In the genomic region with DNA sequence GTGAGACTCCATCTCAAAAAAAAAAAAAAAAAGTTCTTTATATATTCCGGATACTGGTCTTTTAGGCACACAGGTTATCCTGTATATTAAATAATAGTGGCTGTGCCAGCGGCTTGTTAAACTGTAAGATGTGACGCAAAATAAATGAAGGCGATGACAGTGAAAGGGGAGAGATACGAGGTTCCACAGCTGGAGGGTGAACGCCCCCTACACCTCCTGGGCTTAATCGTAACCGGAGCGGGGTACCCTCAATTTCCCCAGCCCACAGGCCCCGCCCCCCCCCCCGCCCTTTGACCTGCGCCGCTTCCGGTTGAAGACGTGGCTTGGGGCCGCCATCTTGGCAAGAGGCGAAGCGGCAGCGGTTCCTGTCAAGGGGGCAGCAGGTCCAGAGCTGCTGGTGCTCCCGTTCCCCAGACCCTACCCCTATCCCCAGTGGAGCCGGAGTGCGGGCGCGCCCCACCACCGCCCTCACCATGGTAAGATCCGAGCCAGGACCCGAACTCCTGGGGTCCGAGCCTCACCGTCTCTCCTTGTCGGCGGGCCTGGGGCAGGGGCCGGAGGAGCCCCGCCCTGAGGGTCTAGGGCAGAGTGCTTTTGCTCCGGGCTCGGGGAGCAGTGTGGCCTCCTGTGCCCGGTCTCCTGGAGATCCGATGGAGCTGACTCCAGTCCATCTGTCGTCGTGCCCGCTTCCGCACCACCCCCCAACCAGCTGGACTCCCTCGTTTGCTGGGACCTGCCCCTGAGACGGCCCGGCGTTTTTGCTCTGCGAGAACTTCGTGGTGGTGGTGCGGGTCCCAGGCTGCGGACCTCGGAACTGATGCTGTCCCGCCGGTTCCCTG, we compare ENCODE assay signal across 8 cellular contexts. TPM values are rescaled to one million over a fixed set of nuclear protein-coding genes. Genes with fewer than 3 reads are reported as not detected.
DNase-seq lines count a peak whose midpoint lies in the region; ATAC-seq and TF ChIP-seq lines count a peak whose summit lies in the region.

TSS of gene ARCN1 (plus strand) at position 335 of the 839 bp plus-strand sequence. CDS start at position 474, 139 bp downstream.

- no peaks in the 10 kb centered on the region for H3K9me3 Mint-ChIP-seq in CD14-positive monocyte
- no peaks in the 10 kb centered on the region for H3K9me3 Mint-ChIP-seq in activated T-cell treated with anti-CD3 and anti-CD28 coated beads, Interleukin-2, amount 50 U/mL, for 4 hours

- peaks cover 32% of the 10 kb centered on the region for H4K20me1 ChIP-seq in PC-3 (ENCODE audit: low read length)

- ATAC-seq in GM19463 (IDR thresholded peaks at IDR 0.05; ENCODE audit: unreplicated experiment) = peak; percentile 66
- peak; percentile 68 for ATAC-seq in PC-3
- peak; percentile 83 to 88 for ATAC-seq in activated T-cell treated with anti-CD3 and anti-CD28 coated beads, Interleukin-2, amount 50 U/mL, for 4 hours
- peak; percentile 80 for ATAC-seq in esophagus mucosa

- peak within 1 kb of the TSS; percentile 91 for H3K4me2 ChIP-seq in PC-3 (ENCODE audit: low read length)

- no peaks in the 10 kb centered on the region for H3K9me2 ChIP-seq in PC-3 (replicated peaks; ENCODE audit: low read length)

- peaks cover 55% of the 10 kb centered on the region for H3K79me2 ChIP-seq in PC-3 (ENCODE audit: low read length)

- peaks cover 0 to under 1% (median 0%) of the 10 kb centered on the region in 3 donors for H3K27me3 Mint-ChIP-seq in CD14-positive monocyte (ENCODE audit: low read depth in 3 of 3)
- no peaks in the 10 kb centered on the region for H3K27me3 Mint-ChIP-seq in activated T-cell treated with anti-CD3 and anti-CD28 coated beads, Interleukin-2, amount 50 U/mL, for 4 hours (ENCODE audit: low read depth)

- H3K4me1 ChIP-seq in HUES6 (ENCODE audit: control insufficient read depth, insufficient read depth, low read length) (0 out of 2 replicates have a peak, but pooled peaks cover 3% of the 10 kb centered on the region), PC-3 (ENCODE audit: insufficient read depth, low read length) (peaks cover 25% of the 10 kb centered on the region), mucosa of stomach (ENCODE audit: control insufficient read depth, insufficient read depth, low read length) (peaks cover 7% of the 10 kb centered on the region)

- POLR2A ChIA-PET in PC-3 (lab: Charles Lee; ENCODE audit: unreplicated experiment) = no interaction called here

- no peaks in the 10 kb centered on the region for H3F3A ChIP-seq in PC-3 (ENCODE audit: low read length, unreplicated experiment)

- H3K27ac ChIP-seq in HUES6 (ENCODE audit: low read depth, low read length) (peak within 1 kb of the TSS; percentile 99), PC-3 (ENCODE audit: low read length) (peak within 1 kb of the TSS; percentile 81)

- TF ChIP-seq CTCF in CD14-positive monocyte (IDR thresholded peaks at IDR 0.05) (no peak), PC-3 (conservative IDR thresholded peaks at IDR 0.05; ENCODE audit: low read depth, low read length) (no peak)

- BruUV-seq in PC-3 (replicated peaks; lab: Mats Ljungman, UMichigan) = no TSS peak

- H3K36me3 Mint-ChIP-seq in CD14-positive monocyte = peaks cover 2 to 11% of the 10 kb centered on the region in 2 donors
- H3K36me3 Mint-ChIP-seq in activated T-cell treated with anti-CD3 and anti-CD28 coated beads, Interleukin-2, amount 50 U/mL, for 4 hours (ENCODE audit: insufficient read depth) = peaks cover 7% of the 10 kb centered on the region

- H3K9ac ChIP-seq in HUES6 (ENCODE audit: low read length) = peak within 1 kb of the TSS; percentile 98
- H3K9ac ChIP-seq in PC-3 (ENCODE audit: low read length) = peak within 1 kb of the TSS; percentile 99
- peak within 1 kb of the TSS; percentile 100 for H3K9ac ChIP-seq in mucosa of stomach (ENCODE audit: low read length)

- DNase-seq in CD14-positive monocyte (ENCODE audit: low spot score) (peak; percentile 72), PC-3 (peak; percentile 51)
- peak; percentile 66 for DNase-seq in activated T-cell treated with anti-CD3 and anti-CD28 coated beads, Interleukin-2, amount 50 U/mL, for 4 hours
- peak; percentile 83 for DNase-seq in stimulated activated CD8-positive, alpha-beta memory T cell treated with anti-CD3 and anti-CD28 coated beads, Interleukin-4, amount 100 ng/mL, for 48 hours

- no peaks in the 10 kb centered on the region for H3K27me3 ChIP-seq in HUES6 (ENCODE audit: control insufficient read depth, insufficient read depth, low read length)
- H3K27me3 ChIP-seq in PC-3 (ENCODE audit: low read length) = no peaks in the 10 kb centered on the region
- no peaks in the 10 kb centered on the region for H3K27me3 ChIP-seq in mucosa of stomach (ENCODE audit: control insufficient read depth, insufficient read depth, low read length)

- CTCF ChIA-PET in PC-3 (lab: Charles Lee) = no interaction called here

- H3K9me3 ChIP-seq in HUES6 (ENCODE audit: control insufficient read depth, insufficient read depth, low read depth, low read length) (no peaks in the 10 kb centered on the region), PC-3 (ENCODE audit: low read length) (no peaks in the 10 kb centered on the region), mucosa of stomach (ENCODE audit: control insufficient read depth, low read length) (no peaks in the 10 kb centered on the region)

- H3K27ac Mint-ChIP-seq in CD14-positive monocyte = peak within 1 kb of the TSS; percentile 93 to 98 (median 95)

- H3K36me3 ChIP-seq in HUES6 (ENCODE audit: control insufficient read depth, insufficient read depth, low read length) (peaks cover 8% of the 10 kb centered on the region), PC-3 (ENCODE audit: low read depth, low read length) (peaks cover under 1% of the 10 kb centered on the region; the same call in 1 of the 2 replicates), mucosa of stomach (ENCODE audit: control insufficient read depth, insufficient read depth, low read length) (no peaks in the 10 kb centered on the region)

- peaks cover 41% of the 10 kb centered on the region for H3K4me1 Mint-ChIP-seq in CD14-positive monocyte
- H3K4me1 Mint-ChIP-seq in activated T-cell treated with anti-CD3 and anti-CD28 coated beads, Interleukin-2, amount 50 U/mL, for 4 hours (ENCODE audit: low read depth) = peaks cover 49% of the 10 kb centered on the region

- H3K4me3 Mint-ChIP-seq in CD14-positive monocyte = peak within 1 kb of the TSS; percentile 94 to 97
- peak within 1 kb of the TSS; percentile 98 for H3K4me3 Mint-ChIP-seq in activated T-cell treated with anti-CD3 and anti-CD28 coated beads, Interleukin-2, amount 50 U/mL, for 4 hours

- H3K4me3 ChIP-seq in HUES6 (ENCODE audit: low read depth, low read length) (peak within 1 kb of the TSS; percentile 98), PC-3 (ENCODE audit: low read length) (peak within 1 kb of the TSS; percentile 88), mucosa of stomach (ENCODE audit: low read length) (peak within 1 kb of the TSS; percentile 68)

- H2AFZ ChIP-seq in PC-3 (ENCODE audit: low read length) = peak within 1 kb of the TSS; percentile 97

- intact Hi-C loops in CD14-positive monocyte (cut with micrococcal nuclease) = no loop called here
- intact Hi-C loops in PC-3 (cut with micrococcal nuclease) = no loop called here

RNA-seq across cellular contexts. Expression of gene ARCN1, which starts in this region (rescaled TPM):
- 100 to 1,000 TPM in 1 of 2 donors, 10 to 100 TPM in 1; 79.7 to 101 TPM for polyA plus RNA-seq in CD14-positive monocyte
- total RNA-seq in PC-3 (2014; rRNA removed) (122 and 132 TPM in 2 replicates), esophagus mucosa (71.7 TPM)
- total RNA-seq in activated T-cell treated with anti-CD3 and anti-CD28 coated beads, Interleukin-2, amount 50 U/mL, for 4 hours = 100 to 1,000 TPM; 180 to 190 (median 183) TPM

Comparison
In these comparisons a context has a peak if more than half of its experiments do, and no peak if none do; other contexts are left out.
1. Peak in every context shown above with its lines: DNase-seq, ATAC-seq, H3K4me3 ChIP-seq and H3K27ac ChIP-seq.